In the genomic region with DNA sequence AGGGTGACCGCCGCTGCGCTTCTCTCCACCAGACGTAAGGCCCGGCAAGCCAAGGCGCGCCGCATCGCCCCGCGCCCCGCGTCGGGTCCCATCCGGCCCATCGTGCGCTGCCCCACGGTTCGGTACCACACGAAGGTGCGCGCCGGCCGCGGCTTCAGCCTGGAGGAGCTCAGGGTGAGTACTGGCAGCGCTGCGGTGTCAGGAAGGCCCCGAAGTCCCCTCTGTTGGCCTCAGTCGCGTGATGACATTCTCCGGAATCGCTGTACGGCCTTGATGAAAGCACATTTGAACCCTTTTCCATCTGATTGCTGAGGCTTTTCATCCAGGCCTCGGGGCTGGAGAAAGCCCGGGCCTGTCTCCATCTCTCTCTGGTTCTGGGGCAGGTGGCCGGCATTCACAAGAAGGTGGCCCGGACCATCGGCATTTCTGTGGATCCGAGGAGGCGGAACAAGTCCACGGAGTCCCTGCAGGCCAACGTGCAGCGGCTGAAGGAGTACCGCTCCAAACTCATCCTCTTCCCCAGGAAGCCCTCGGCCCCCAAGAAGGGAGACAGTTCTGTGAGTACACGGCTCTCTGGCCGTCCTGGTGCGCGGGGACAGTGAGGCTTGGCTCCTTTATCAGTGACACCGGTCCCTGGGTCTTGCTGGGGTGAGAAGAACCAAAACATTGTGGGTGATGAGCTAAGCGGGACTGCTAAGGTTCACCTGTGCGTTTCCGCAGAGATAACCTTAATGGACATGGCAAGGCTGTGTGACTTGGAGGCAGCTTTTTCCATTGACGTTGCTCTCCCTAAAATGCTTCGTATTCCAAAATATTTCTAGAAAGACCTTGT, we compare ENCODE assay signal across 8 cellular contexts. TPM values are rescaled to one million over a fixed set of nuclear protein-coding genes. Genes with fewer than 3 reads are reported as not detected.
DNase-seq lines count a peak whose midpoint lies in the region; TF ChIP-seq lines count a peak whose summit lies in the region.

No MANE protein-coding gene starts in this region.

- H3K27me3 ChIP-seq in BLaER1 treated with 17β-estradiol and CSF1 and Interleukin-3, amounts not matched to agents 10 nM and 100 nM = no peaks in the 10 kb centered on the region
- H3K27me3 ChIP-seq in NT2/D1 (ENCODE audit: insufficient read depth, insufficient read length) = no peaks in the 10 kb centered on the region
- H3K27me3 ChIP-seq in dorsolateral prefrontal cortex = no peaks in the 10 kb centered on the region

- peaks cover 4% of the 10 kb centered on the region for H3K27me3 Mint-ChIP-seq in nephron (ENCODE audit: low read depth)

- peaks cover 43% of the 10 kb centered on the region for H3K4me1 Mint-ChIP-seq in nephron

- peak overlapping the region; percentile 89 to 97 (median 91) for H3K4me3 Mint-ChIP-seq in nephron

- peak overlapping the region; percentile 47 to 80 (median 57) for H3K27ac Mint-ChIP-seq in nephron

- H3K4me2 ChIP-seq in BLaER1 treated with 17β-estradiol and CSF1 and Interleukin-3, amounts not matched to agents 10 nM and 100 nM = peak overlapping the region; percentile 92 to 99 (median 97)

- peaks cover 56 to 68% (median 57%) of the 10 kb centered on the region in 11 experiments for H4K20me1 ChIP-seq in BLaER1 treated with 17β-estradiol and CSF1 and Interleukin-3, amounts not matched to agents 10 nM and 100 nM

- no peaks in the 10 kb centered on the region for H3K9me3 Mint-ChIP-seq in nephron

- peaks cover 40 to 50% (median 42%) of the 10 kb centered on the region in 11 experiments for H3K36me3 ChIP-seq in BLaER1 treated with 17β-estradiol and CSF1 and Interleukin-3, amounts not matched to agents 10 nM and 100 nM
- peaks cover 75% of the 10 kb centered on the region for H3K36me3 ChIP-seq in NT2/D1 (ENCODE audit: insufficient read depth, insufficient read length, low read length)

- H3K27ac ChIP-seq in BLaER1 treated with 17β-estradiol and CSF1 and Interleukin-3, amounts not matched to agents 10 nM and 100 nM = peak overlapping the region; percentile 86 to 98 (median 95)
- peak overlapping the region in 56 of 59 donors; percentile 44 to 99 (median 96) for H3K27ac ChIP-seq in dorsolateral prefrontal cortex

- peak in 1 of 56 donors; percentile 2 for TF ChIP-seq CTCF in dorsolateral prefrontal cortex (IDR thresholded peaks at IDR 0.05 in 54 of 56, conservative IDR thresholded peaks at IDR 0.05 in 2 of 56; ENCODE audit: low read depth in 1 of 56, partially characterized antibody in 56 of 56)
- TF ChIP-seq CTCF in nephron (IDR thresholded peaks at IDR 0.05; ENCODE audit: unreplicated experiment in 3 of 3) = no peak

- intact Hi-C loops in dorsolateral prefrontal cortex (cut with DNase I) = loop anchor here (2.0 to 5.0 kb wide), 3 partner anchors 25 to 319 kb away; partner anchors contain the start of genes CHMP1A (in 1 of the 2) and SPATA33 (in 1 of the 2)

- DNase-seq in NT2/D1 (ENCODE audit: low read depth, low spot score) = no peak
- DNase-seq in dorsolateral prefrontal cortex = no peak
- no peak for DNase-seq in foreskin melanocyte
- DNase-seq in NOMO-1 treated with DMSO at 0.1 percent for 48 hours (lab: John Stamatoyannopoulos, UW; ENCODE audit: unreplicated experiment) = no peak
- DNase-seq in cerebellar nuclear complex (lab: John Stamatoyannopoulos, UW) = no peak
- DNase-seq in cerebellar cortex (ENCODE audit: low spot score) = no peak

- peaks cover 43% of the 10 kb centered on the region for H3K36me3 Mint-ChIP-seq in nephron (ENCODE audit: low read depth)

- peaks cover 77 to 83% (median 81%) of the 10 kb centered on the region in 10 experiments for H3K4me1 ChIP-seq in BLaER1 treated with 17β-estradiol and CSF1 and Interleukin-3, amounts not matched to agents 10 nM and 100 nM
- peaks cover 15% of the 10 kb centered on the region for H3K4me1 ChIP-seq in NT2/D1 (ENCODE audit: insufficient read depth, insufficient read length)

- H3K9me3 ChIP-seq in BLaER1 treated with 17β-estradiol and CSF1 and Interleukin-3, amounts not matched to agents 10 nM and 100 nM (replicated peaks in 1 of 11) = peaks cover 0 to 8% (median 0%) of the 10 kb centered on the region in 11 experiments; a peak in 2 of 22 replicates
- no peaks in the 10 kb centered on the region for H3K9me3 ChIP-seq in NT2/D1 (ENCODE audit: insufficient read depth, low read length)

- peak overlapping the region; percentile 92 to 99 (median 96) for H3K9ac ChIP-seq in BLaER1 treated with 17β-estradiol and CSF1 and Interleukin-3, amounts not matched to agents 10 nM and 100 nM
- H3K9ac ChIP-seq in NT2/D1 (ENCODE audit: insufficient read length, low read depth) = peak overlapping the region; percentile 95

- H3K4me3 ChIP-seq in BLaER1 treated with 17β-estradiol and CSF1 and Interleukin-3, amounts not matched to agents 10 nM and 100 nM = peak overlapping the region; percentile 80 to 99 (median 96)
- H3K4me3 ChIP-seq in NT2/D1 (ENCODE audit: insufficient read length, low read depth) = peak overlapping the region; percentile 86
- H3K4me3 ChIP-seq in dorsolateral prefrontal cortex = peak overlapping the region; percentile 55 to 99 (median 89)

RNA-seq across cellular contexts. Expression of gene RPL13, which starts 0.9 kb away (rescaled TPM):
- 100 to 1,000 TPM; 467 to 932 (median 664) TPM for total RNA-seq in dorsolateral prefrontal cortex

RNA-seq across cellular contexts. Expression of gene CPNE7, which starts 14.1 kb away (rescaled TPM):
- total RNA-seq in dorsolateral prefrontal cortex = 10 to 100 TPM in 116 of 120 experiments, 1 to 10 TPM in 4; 6.2 to 47.0 (median 21.1) TPM

RNA-seq across cellular contexts. Expression of gene DPEP1, which starts 52.0 kb away (rescaled TPM):
- total RNA-seq in dorsolateral prefrontal cortex = under 1 TPM in 8 of 120 experiments, not detected in 112; 0.29 to 0.66 (median 0.40) TPM

RNA-seq across cellular contexts. Expression of gene SPG7, which starts 53.2 kb away (rescaled TPM):
- total RNA-seq in dorsolateral prefrontal cortex = 100 to 1,000 TPM; 115 to 276 (median 151) TPM
